In the genomic region with DNA sequence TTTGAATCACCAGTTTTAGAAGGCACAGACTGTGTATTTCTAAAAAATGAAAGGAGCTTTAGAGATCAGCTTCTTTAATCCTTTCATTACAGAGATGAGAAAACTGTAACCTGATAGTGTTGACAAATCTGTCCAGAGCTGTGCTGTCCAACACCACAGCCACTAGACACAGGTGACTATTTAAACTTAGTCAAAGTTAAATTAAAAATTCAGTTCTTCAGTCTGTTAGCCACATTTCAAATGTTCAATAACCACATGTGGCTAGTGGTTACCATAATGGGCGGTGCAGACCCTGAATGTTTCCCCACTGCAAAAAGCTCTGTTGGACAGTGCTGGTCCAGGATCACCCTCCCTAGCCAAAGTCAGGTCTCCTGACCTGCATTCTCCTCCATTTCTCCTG, we compare ENCODE assay signal across 11 cellular contexts. TPM values are rescaled to one million over a fixed set of nuclear protein-coding genes. Genes with fewer than 3 reads are reported as not detected.
A peak's percentile ranks its signal among the peaks of the same experiment; 100 is the strongest.
DNase-seq lines count a peak whose midpoint lies in the region; ATAC-seq and TF ChIP-seq lines count a peak whose summit lies in the region.
"Had no signal": no experiment of that assay in that cellular context is flagged by ENCODE, and none has a peak within 500 bp of the region (broad histone marks: within the 10 kb centered on the region; RNA-seq: fewer than 3 reads in every experiment).

No MANE protein-coding gene starts in this region.

- CTCF ChIA-PET in OCI-LY7 (lab: Charles Lee; ENCODE audit: unreplicated experiment): interaction anchor here (0.7 to 3.1 kb wide), 2 partner anchors 11 to 96 kb away, joined by 4 to 18 read pairs; no protein-coding TSS in a partner anchor

- POLR2A ChIA-PET in OCI-LY7 (lab: Charles Lee): interaction anchor here (0.5 to 2.7 kb wide), 16 partner anchors 9 to 199 kb away, joined by 3 to 13 read pairs (median 3); partner anchors contain the start of gene OXA1L

- TF ChIP-seq EP300 in ovary (IDR thresholded peaks at IDR 0.05): no peak

- H3K9me3 ChIP-seq in OCI-LY7 (ENCODE audit: low read length) (no peaks in the 10 kb centered on the region), esophagus squamous epithelium (no peaks in the 10 kb centered on the region), ovary (no peaks in the 10 kb centered on the region)
- H3K9me3 ChIP-seq: right atrium auricular region, upper lobe of right lung had no signal

- H3K27me3 Mint-ChIP-seq in activated T-cell treated with anti-CD3 and anti-CD28 coated beads, Interleukin-2, amount 50 U/mL, for 4 hours (ENCODE audit: low read depth): no peaks in the 10 kb centered on the region
- no peaks in the 10 kb centered on the region for H3K27me3 Mint-ChIP-seq in stimulated activated naive CD8-positive, alpha-beta T cell treated with anti-CD3 and anti-CD28 coated beads, Interleukin-15, amount 100 ng/mL, for 72 hours

- peak; percentile 9 to 15 for ATAC-seq in activated T-cell treated with anti-CD3 and anti-CD28 coated beads, Interleukin-2, amount 50 U/mL, for 4 hours
- no peak for ATAC-seq in stimulated activated naive CD8-positive, alpha-beta T cell treated with anti-CD3 and anti-CD28 coated beads, Interleukin-15, amount 100 ng/mL, for 72 hours
- ATAC-seq in Right ventricle myocardium inferior: no peak
- ATAC-seq: upper lobe of right lung had no signal

- peak overlapping the region; percentile 40 for H3K4me2 ChIP-seq in OCI-LY7 (ENCODE audit: low read length)

- BruUV-seq in OCI-LY7 (replicated peaks; lab: Mats Ljungman, UMichigan): no TSS peak

- H3K4me3 Mint-ChIP-seq in activated T-cell treated with anti-CD3 and anti-CD28 coated beads, Interleukin-2, amount 50 U/mL, for 4 hours: peak overlapping the region; percentile 59
- H3K4me3 Mint-ChIP-seq in stimulated activated naive CD8-positive, alpha-beta T cell treated with anti-CD3 and anti-CD28 coated beads, Interleukin-15, amount 100 ng/mL, for 72 hours: peak overlapping the region; percentile 70 to 83

- peak overlapping the region; percentile 83 for H3K27ac ChIP-seq in OCI-LY7 (ENCODE audit: low read depth, low read length, poor library complexity, severe bottlenecking)
- peak overlapping the region; percentile 70 to 83 (median 74) for H3K27ac ChIP-seq in esophagus squamous epithelium
- no peak overlapping the region for H3K27ac ChIP-seq in ovary
- H3K27ac ChIP-seq: right atrium auricular region, upper lobe of right lung had no signal

- H3K27ac Mint-ChIP-seq in stimulated activated naive CD8-positive, alpha-beta T cell treated with anti-CD3 and anti-CD28 coated beads, Interleukin-15, amount 100 ng/mL, for 72 hours: peak overlapping the region; percentile 85 to 90

- no peak overlapping the region for H3K4me3 ChIP-seq in OCI-LY7 (ENCODE audit: low read depth, low read length, poor library complexity, severe bottlenecking)
- H3K4me3 ChIP-seq in esophagus squamous epithelium: no peak overlapping the region
- no peak overlapping the region for H3K4me3 ChIP-seq in ovary
- H3K4me3 ChIP-seq: right atrium auricular region, upper lobe of right lung had no signal

- H3K36me3 ChIP-seq in OCI-LY7 (ENCODE audit: insufficient read depth, low read length): peaks cover 66% of the 10 kb centered on the region
- peaks cover 0 to 45% (median 0%) of the 10 kb centered on the region in 3 donors for H3K36me3 ChIP-seq in esophagus squamous epithelium
- H3K36me3 ChIP-seq in ovary: no peaks in the 10 kb centered on the region

- TF ChIP-seq CTCF in OCI-LY7 (conservative IDR thresholded peaks at IDR 0.05; ENCODE audit: low read length) (no peak), esophagus squamous epithelium (IDR thresholded peaks at IDR 0.05) (no peak), ovary (IDR thresholded peaks at IDR 0.05) (no peak)

- no peak overlapping the region; the same call in 1 of the 2 replicates for H2AFZ ChIP-seq in OCI-LY7 (ENCODE audit: low read length)

- intact Hi-C loops in OCI-LY7 (cut with micrococcal nuclease; ENCODE audit: unreplicated experiment) (no loop called here), esophagus squamous epithelium (cut with DNase I) (no loop called here), Right ventricle myocardium inferior (cut with DNase I) (loop anchor here (5.0 to 10.0 kb wide), 2 partner anchors 147 to 270 kb away; partner anchors contain the start of gene MMP14), ovary (cut with DNase I) (loop anchor here in 2 of 4 donors (10.0 kb wide), 2 partner anchors 277 to 287 kb away; no protein-coding TSS in a partner anchor)

- no peaks in the 10 kb centered on the region for H3K9me2 ChIP-seq in OCI-LY7 (ENCODE audit: insufficient read depth, low read length)

- no peaks in the 10 kb centered on the region for H3K9me3 Mint-ChIP-seq in activated T-cell treated with anti-CD3 and anti-CD28 coated beads, Interleukin-2, amount 50 U/mL, for 4 hours
- H3K9me3 Mint-ChIP-seq in stimulated activated naive CD8-positive, alpha-beta T cell treated with anti-CD3 and anti-CD28 coated beads, Interleukin-15, amount 100 ng/mL, for 72 hours: no peaks in the 10 kb centered on the region

- peaks cover 85% of the 10 kb centered on the region for H3K4me1 ChIP-seq in OCI-LY7 (ENCODE audit: insufficient read depth, low read length, poor library complexity, severe bottlenecking)
- peaks cover 23 to 89% (median 51%) of the 10 kb centered on the region in 3 donors for H3K4me1 ChIP-seq in esophagus squamous epithelium
- no peaks in the 10 kb centered on the region for H3K4me1 ChIP-seq in ovary (ENCODE audit: insufficient read depth)

- peaks cover 38% of the 10 kb centered on the region for H3K36me3 Mint-ChIP-seq in activated T-cell treated with anti-CD3 and anti-CD28 coated beads, Interleukin-2, amount 50 U/mL, for 4 hours (ENCODE audit: insufficient read depth)

- peaks cover 78% of the 10 kb centered on the region for H3K4me1 Mint-ChIP-seq in activated T-cell treated with anti-CD3 and anti-CD28 coated beads, Interleukin-2, amount 50 U/mL, for 4 hours (ENCODE audit: low read depth)
- H3K4me1 Mint-ChIP-seq in stimulated activated naive CD8-positive, alpha-beta T cell treated with anti-CD3 and anti-CD28 coated beads, Interleukin-15, amount 100 ng/mL, for 72 hours: peaks cover 80% of the 10 kb centered on the region

- peaks cover 53% of the 10 kb centered on the region; the same call in 1 of the 2 replicates for H3K79me2 ChIP-seq in OCI-LY7 (ENCODE audit: insufficient read depth, low read depth, low read length)

- WGBS in esophagus squamous epithelium, 2 donors: 67 to 100% methylated on average over 1 of the region's 1 CpG
- WGBS in ovary, 3 donors: 87 to 93% (median 93%) methylated on average over 1 of the region's 1 CpG

- DNase-seq in activated T-cell treated with anti-CD3 and anti-CD28 coated beads, Interleukin-2, amount 50 U/mL, for 4 hours: no peak
- DNase-seq in activated T-cell treated with anti-CD3 and anti-CD28 coated beads, Interleukin-2, amount 50 U/mL, for 1 hour: no peak
- DNase-seq in OCI-LY7 (ENCODE audit: low spot score) (no peak), esophagus squamous epithelium (lab: John Stamatoyannopoulos, UW) (no peak), Right ventricle myocardium inferior (ENCODE audit: missing footprints) (no peak), pons (ENCODE audit: low spot score) (no peak), ovary (no peak)
- DNase-seq in stimulated activated naive CD8-positive, alpha-beta T cell treated with anti-CD3 and anti-CD28 coated beads, Interleukin-15, amount 100 ng/mL, for 72 hours: peak in 1 of 2 donors; percentile 20
- DNase-seq: mesendoderm, upper lobe of right lung had no signal

- H3K27me3 ChIP-seq in esophagus squamous epithelium (no peaks in the 10 kb centered on the region), ovary (no peaks in the 10 kb centered on the region)
- H3K27me3 ChIP-seq: right atrium auricular region, upper lobe of right lung had no signal

- H4K20me1 ChIP-seq in OCI-LY7 (ENCODE audit: insufficient read depth, low read length): no peaks in the 10 kb centered on the region

- TF ChIP-seq POLR2A in esophagus squamous epithelium (IDR thresholded peaks at IDR 0.05): no peak
- TF ChIP-seq POLR2A in ovary (IDR thresholded peaks at IDR 0.05): no peak

RNA-seq across cellular contexts. Expression of gene DAD1, which starts 21.6 kb away (rescaled TPM):
- 100 to 1,000 TPM; 287 to 323 (median 300) TPM for total RNA-seq in activated T-cell treated with anti-CD3 and anti-CD28 coated beads, Interleukin-2, amount 50 U/mL, for 4 hours
- 88.6 and 154 TPM in 2 replicates for total RNA-seq in OCI-LY7 (2014; rRNA removed; shearing (Covaris generic))
- total RNA-seq in OCI-LY7 (2022) (115 and 117 TPM in 2 replicates), esophagus squamous epithelium (100 to 1,000 TPM; 174 to 280 (median 225) TPM), Right ventricle myocardium inferior (143 TPM), ovary (100 to 1,000 TPM; 117 to 241 (median 141) TPM)
- 100 to 1,000 TPM; 225 to 310 TPM for polyA plus RNA-seq in ovary

RNA-seq across cellular contexts. Expression of gene ABHD4, which starts 30.7 kb away (rescaled TPM):
- 1 to 10 TPM; 1.9 to 3.9 (median 2.1) TPM for total RNA-seq in activated T-cell treated with anti-CD3 and anti-CD28 coated beads, Interleukin-2, amount 50 U/mL, for 4 hours
- 5.6 and 6.6 TPM in 2 replicates for total RNA-seq in OCI-LY7 (2014; rRNA removed; shearing (Covaris generic))
- 15.1 and 15.6 TPM in 2 replicates for total RNA-seq in OCI-LY7 (2022)
- total RNA-seq in esophagus squamous epithelium: 10 to 100 TPM; 22.9 to 45.4 (median 30.1) TPM
- total RNA-seq in Right ventricle myocardium inferior: 22.0 TPM
- 10 to 100 TPM in 6 of 7 donors, 1 to 10 TPM in 1; 5.6 to 28.6 (median 18.8) TPM for total RNA-seq in ovary
- 10 to 100 TPM; 16.7 to 64.0 TPM for polyA plus RNA-seq in ovary

Comparison
In these comparisons a context has a peak if more than half of its experiments do, and no peak if none do; other contexts are left out.
1. ATAC-seq: peak in activated T-cell treated with anti-CD3 and anti-CD28 coated beads, Interleukin-2, amount 50 U/mL, for 4 hours (2 of 2); none in stimulated activated naive CD8-positive, alpha-beta T cell treated with anti-CD3 and anti-CD28 coated beads, Interleukin-15, amount 100 ng/mL, for 72 hours (single experiment) and Right ventricle myocardium inferior (single experiment).
2. H3K27ac ChIP-seq: peak in OCI-LY7 (single experiment) and esophagus squamous epithelium (4 of 4); none in ovary (0 of 2).